26 cellular contexts compared by ENCODE assay signal in genomic region chr7:3285652-3286051, GRCh38. TPM values are rescaled to one million over a fixed set of nuclear protein-coding genes. Genes with fewer than 3 reads are reported as not detected.
"Had no signal": no experiment of that assay in that cellular context is flagged by ENCODE, and none has a peak within 500 bp of the region (broad histone marks: within the 10 kb centered on the region; RNA-seq: fewer than 3 reads in every experiment).

No MANE protein-coding gene starts in this region.

- H3K4me3 ChIP-seq: K562, PC-9 had no signal

- H3K4me2 ChIP-seq: PC-9 had no signal

- H3K9me3 Mint-ChIP-seq: activated CD4-positive, alpha-beta memory T cell treated with anti-CD3 and anti-CD28 coated beads, Interleukin-2, amount 10 ng/mL, durations not matched to agents 7 days and 5 days; activated naive CD4-positive, alpha-beta T cell treated with anti-CD3 and anti-CD28 coated beads, Interleukin-2, amount 10 ng/mL, durations not matched to agents 7 days and 5 days; activated naive CD8-positive, alpha-beta T cell treated with anti-CD3 and anti-CD28 coated beads for 36 hours had no signal

- H3K36me3 Mint-ChIP-seq: activated CD8-positive, alpha-beta memory T cell treated with anti-CD3 and anti-CD28 coated beads, Interleukin-2, amount 10 ng/mL, durations not matched to agents 7 days and 5 days; activated naive CD4-positive, alpha-beta T cell treated with anti-CD3 and anti-CD28 coated beads, Interleukin-2, amount 10 ng/mL, durations not matched to agents 7 days and 5 days; activated naive CD8-positive, alpha-beta T cell treated with anti-CD3 and anti-CD28 coated beads for 36 hours had no signal

- H3K4me3 Mint-ChIP-seq: activated CD4-positive, alpha-beta memory T cell treated with anti-CD3 and anti-CD28 coated beads, Interleukin-2, amount 10 ng/mL, durations not matched to agents 7 days and 5 days; activated CD8-positive, alpha-beta memory T cell treated with anti-CD3 and anti-CD28 coated beads, Interleukin-2, amount 10 ng/mL, durations not matched to agents 7 days and 5 days; activated naive CD4-positive, alpha-beta T cell treated with anti-CD3 and anti-CD28 coated beads, Interleukin-2, amount 10 ng/mL, durations not matched to agents 7 days and 5 days; activated naive CD8-positive, alpha-beta T cell treated with anti-CD3 and anti-CD28 coated beads for 36 hours had no signal

- H3K4me1 Mint-ChIP-seq: activated CD4-positive, alpha-beta memory T cell treated with anti-CD3 and anti-CD28 coated beads, Interleukin-2, amount 10 ng/mL, durations not matched to agents 7 days and 5 days; activated CD8-positive, alpha-beta memory T cell treated with anti-CD3 and anti-CD28 coated beads, Interleukin-2, amount 10 ng/mL, durations not matched to agents 7 days and 5 days; activated naive CD4-positive, alpha-beta T cell treated with anti-CD3 and anti-CD28 coated beads, Interleukin-2, amount 10 ng/mL, durations not matched to agents 7 days and 5 days; activated naive CD8-positive, alpha-beta T cell treated with anti-CD3 and anti-CD28 coated beads for 36 hours had no signal

- H3K27ac Mint-ChIP-seq: activated CD4-positive, alpha-beta memory T cell treated with anti-CD3 and anti-CD28 coated beads, Interleukin-2, amount 10 ng/mL, durations not matched to agents 7 days and 5 days; activated CD8-positive, alpha-beta memory T cell treated with anti-CD3 and anti-CD28 coated beads, Interleukin-2, amount 10 ng/mL, durations not matched to agents 7 days and 5 days; activated naive CD4-positive, alpha-beta T cell treated with anti-CD3 and anti-CD28 coated beads, Interleukin-2, amount 10 ng/mL, durations not matched to agents 7 days and 5 days; activated naive CD8-positive, alpha-beta T cell treated with anti-CD3 and anti-CD28 coated beads for 36 hours had no signal

- FAIRE-seq: K562 had no signal

- H3K27ac ChIP-seq: brain microvascular endothelial cell, PC-9, WERI-Rb-1 had no signal

- H3K27me3 Mint-ChIP-seq: activated naive CD8-positive, alpha-beta T cell treated with anti-CD3 and anti-CD28 coated beads for 36 hours had no signal

- H3K36me3 ChIP-seq: brain microvascular endothelial cell, WERI-Rb-1 had no signal

- DNase-seq: activated CD4-positive, alpha-beta memory T cell treated with anti-CD3 and anti-CD28 coated beads, Interleukin-2, amount 10 ng/mL, durations not matched to agents 7 days and 5 days; activated CD4-positive, alpha-beta T cell treated with anti-CD3 and anti-CD28 coated beads for 1 hour; activated CD4-positive, alpha-beta T cell treated with anti-CD3 and anti-CD28 coated beads for 48 hours; activated CD4-positive, CD25-positive, alpha-beta regulatory T cell; activated CD8-positive, alpha-beta memory T cell treated with anti-CD3 and anti-CD28 coated beads for 24 hours; activated CD8-positive, alpha-beta memory T cell treated with anti-CD3 and anti-CD28 coated beads, Interleukin-2, amount 10 ng/mL, durations not matched to agents 7 days and 5 days; activated CD8-positive, alpha-beta memory T cell treated with anti-CD3 and anti-CD28 coated beads, Interleukin-2, amount 50 U/mL, for 48 hours; activated effector memory CD4-positive, alpha-beta T cell treated with Interleukin-2 at 50 U/mL for 16 hours; activated naive CD4-positive, alpha-beta T cell treated with anti-CD3 and anti-CD28 coated beads, Interleukin-2, amount 10 ng/mL, durations not matched to agents 7 days and 5 days; activated naive CD8-positive, alpha-beta T cell treated with anti-CD3 and anti-CD28 coated beads for 36 hours; activated T-cell treated with anti-CD3 and anti-CD28 coated beads, Interleukin-2, amount 50 U/mL, for 48 hours; amniotic stem cell; brain microvascular endothelial cell; central memory CD4-positive, alpha-beta T cell; NCI-H1092 treated with DMSO at 0.1 percent for 48 hours; NCI-H1694; NCI-H2029; NCI-H510A; NCI-H526; NCI-H748 treated with DMSO at 0.1 percent for 48 hours; NK-92 treated with Interleukin-12 subunit alpha and Interleukin-12 subunit beta, amount 100 ng/mL, for 24 hours; Right ventricle myocardium superior; T1000; WERI-Rb-1 had no signal

- H3K27me3 ChIP-seq: brain microvascular endothelial cell had no signal

- H2AFZ ChIP-seq: PC-9 had no signal

- ATAC-seq: activated CD8-positive, alpha-beta memory T cell treated with anti-CD3 and anti-CD28 coated beads, Interleukin-2, amount 10 ng/mL, durations not matched to agents 7 days and 5 days; K562 had no signal

RNA-seq across cellular contexts. Expression of gene SDK1, which starts 15.4 kb away (rescaled TPM):
- total RNA-seq: PC-9 had no signal
- polyA plus RNA-seq: K562 had no signal
